10 cellular contexts compared by ENCODE assay signal in genomic region chr1:218292515-218292914, GRCh38. TPM values are rescaled to one million over a fixed set of nuclear protein-coding genes. Genes with fewer than 3 reads are reported as not detected.
"Had no signal": no experiment of that assay in that cellular context is flagged by ENCODE, and none has a peak within 500 bp of the region (broad histone marks: within the 10 kb centered on the region; RNA-seq: fewer than 3 reads in every experiment).

No MANE protein-coding gene starts in this region.

- FAIRE-seq: H54, HepG2 had no signal

- H3K27me3 Mint-ChIP-seq: IgD-negative memory B cell had no signal

- H2AFZ ChIP-seq: GM23248 had no signal

- H3K9me3 Mint-ChIP-seq: H9, HFFc6, IgD-negative memory B cell had no signal

- ATAC-seq: HepG2 had no signal

- H3K9ac ChIP-seq: GM23248 had no signal

- H3K36me3 Mint-ChIP-seq: IgD-negative memory B cell had no signal

- H3K4me3 Mint-ChIP-seq: H9, HFFc6, IgD-negative memory B cell had no signal

- H3K4me3 ChIP-seq: GM23248 had no signal

- H3K27ac Mint-ChIP-seq: HFFc6, IgD-negative memory B cell had no signal

- DNase-seq: GM23248, GOT3, H9, HCEC 1CT, HFFc6, KG1 had no signal

- H3K27ac ChIP-seq: GM23248, HL-60 had no signal

RNA-seq across cellular contexts. Expression of gene TGFB2, which starts 52.6 kb away (rescaled TPM):
- total RNA-seq: H9, HepG2 had no signal
